ENCODE assay signal across 13 cellular contexts in the genomic region with DNA sequence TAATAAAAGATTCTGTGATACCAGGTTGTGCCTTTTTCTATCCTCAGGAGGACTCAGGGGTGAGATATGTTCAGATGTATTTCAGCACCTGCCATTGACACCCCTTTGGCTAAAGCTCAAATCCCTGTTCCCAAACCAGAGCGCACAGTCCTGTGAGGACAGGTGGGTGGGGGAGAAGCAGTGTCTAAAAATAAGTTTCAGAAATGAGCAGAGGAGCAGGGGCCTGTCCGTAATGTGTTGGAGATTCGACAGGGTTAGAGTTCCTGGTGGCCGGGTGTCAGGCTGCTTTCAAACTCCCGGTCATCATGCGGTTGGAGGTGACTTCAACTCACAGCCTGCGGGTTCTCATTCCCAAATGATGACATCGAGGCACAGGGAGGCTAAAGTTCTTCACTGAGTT.
DNase-seq lines count a peak whose midpoint lies in the region; ATAC-seq and TF ChIP-seq lines count a peak whose summit lies in the region.
"Had no signal": no experiment of that assay in that cellular context is flagged by ENCODE, and none has a peak within 500 bp of the region (broad histone marks: within the 10 kb centered on the region; RNA-seq: fewer than 3 reads in every experiment).

No MANE protein-coding gene starts in this region.

- H3K4me1 Mint-ChIP-seq in effector memory CD8-positive, alpha-beta T cell (ENCODE audit: low read depth in 2 of 2): peaks cover 0 to 2% of the 10 kb centered on the region in 2 donors
- H3K4me1 Mint-ChIP-seq in endodermal cell: peaks cover 20% of the 10 kb centered on the region

- no peak for TF ChIP-seq CTCF in cardiac muscle cell (IDR thresholded peaks at IDR 0.05; ENCODE audit: low read depth, low read length)
- TF ChIP-seq CTCF in gastrocnemius medialis (IDR thresholded peaks at IDR 0.05 in 4 of 5, conservative IDR thresholded peaks at IDR 0.05 in 1 of 5): no peak
- TF ChIP-seq CTCF in endodermal cell (conservative IDR thresholded peaks at IDR 0.05): no peak

- no peaks in the 10 kb centered on the region for H4K20me1 ChIP-seq in BLaER1

- intact Hi-C loops in right cardiac atrium (cut with DNase I): no loop called here
- intact Hi-C loops in gastrocnemius medialis (cut with DNase I; ENCODE audit: low total_unique reads): loop anchor here (2.0 to 5.0 kb wide), 2 partner anchors 107 to 174 kb away; no protein-coding TSS in a partner anchor

- peak overlapping the region; percentile 83 for H3K4me2 ChIP-seq in BLaER1
- H3K4me2 ChIP-seq: GM23338 had no signal

- H3K27ac Mint-ChIP-seq in effector memory CD8-positive, alpha-beta T cell: no peak overlapping the region
- no peak overlapping the region for H3K27ac Mint-ChIP-seq in endodermal cell
- H3K27ac Mint-ChIP-seq: CD4-positive, alpha-beta memory T cell; GM23338 had no signal

- H3K4me1 ChIP-seq in BLaER1 (peaks cover 48% of the 10 kb centered on the region), cardiac muscle cell (ENCODE audit: low read depth) (peaks cover 52% of the 10 kb centered on the region), right cardiac atrium (ENCODE audit: control insufficient read depth, insufficient read depth, low read length) (peaks cover 8% of the 10 kb centered on the region), gastrocnemius medialis (peaks cover 42 to 60% of the 10 kb centered on the region in 2 donors), endodermal cell (ENCODE audit: control insufficient read depth, insufficient read depth, low read length) (no peaks in the 10 kb centered on the region)

- peak in 1 of 2 donors; percentile 14 for DNase-seq in cardiac muscle cell (ENCODE audit: low read depth in 1 of 2, low spot score in 1 of 2)
- no peak for DNase-seq in right cardiac atrium
- DNase-seq in gastrocnemius medialis: peak; percentile 52 to 76
- DNase-seq in effector memory CD8-positive, alpha-beta T cell: no peak
- DNase-seq in RPMI8226: no peak
- DNase-seq in endodermal cell: no peak
- DNase-seq: ACHN; CD4-positive, alpha-beta memory T cell; DMS79; H7 had no signal

- H3K9ac ChIP-seq in BLaER1 (no peak overlapping the region), endodermal cell (ENCODE audit: extremely low read depth, low read length, poor library complexity, severe bottlenecking) (no peak overlapping the region)

- in situ Hi-C loops in gastrocnemius medialis (cut with MboI; ENCODE audit: low sequenced_read_pairs in 4 of 4): no loop called here

- no peak overlapping the region for H3K4me3 Mint-ChIP-seq in effector memory CD8-positive, alpha-beta T cell
- no peak overlapping the region for H3K4me3 Mint-ChIP-seq in endodermal cell
- H3K4me3 Mint-ChIP-seq: CD4-positive, alpha-beta memory T cell; GM23338 had no signal

- no peak overlapping the region for H3K27ac ChIP-seq in BLaER1
- H3K27ac ChIP-seq in cardiac muscle cell: peak overlapping the region; percentile 97
- peak overlapping the region; percentile 76 for H3K27ac ChIP-seq in right cardiac atrium (ENCODE audit: low read length)
- peak overlapping the region; percentile 58 to 66 (median 60) for H3K27ac ChIP-seq in gastrocnemius medialis
- H3K27ac ChIP-seq in endodermal cell (ENCODE audit: low read depth, low read length): no peak overlapping the region
- H3K27ac ChIP-seq: C4-2B had no signal

- H3K36me3 ChIP-seq in BLaER1: no peaks in the 10 kb centered on the region
- no peaks in the 10 kb centered on the region for H3K36me3 ChIP-seq in cardiac muscle cell
- H3K36me3 ChIP-seq in gastrocnemius medialis: no peaks in the 10 kb centered on the region
- no peaks in the 10 kb centered on the region for H3K36me3 ChIP-seq in endodermal cell (ENCODE audit: control insufficient read depth, insufficient read depth, low read length)

- no peaks in the 10 kb centered on the region for H3K9me3 Mint-ChIP-seq in effector memory CD8-positive, alpha-beta T cell
- no peaks in the 10 kb centered on the region for H3K9me3 Mint-ChIP-seq in endodermal cell
- H3K9me3 Mint-ChIP-seq: GM23338 had no signal

- ATAC-seq in right cardiac atrium: peak in 1 of 2 donors; percentile 38
- ATAC-seq in gastrocnemius medialis: peak; percentile 71 to 81
- no peak for ATAC-seq in effector memory CD8-positive, alpha-beta T cell (replicated peaks)
- ATAC-seq: GM23338 had no signal

- H3K27me3 ChIP-seq in BLaER1 (no peaks in the 10 kb centered on the region), cardiac muscle cell (no peaks in the 10 kb centered on the region), right cardiac atrium (ENCODE audit: control insufficient read depth, insufficient read depth) (no peaks in the 10 kb centered on the region), gastrocnemius medialis (no peaks in the 10 kb centered on the region), endodermal cell (ENCODE audit: control insufficient read depth, insufficient read depth, low read length, poor library complexity, severe bottlenecking) (no peaks in the 10 kb centered on the region)

- peaks cover 5% of the 10 kb centered on the region; the same call in 1 of the 2 replicates for H3K9me3 ChIP-seq in BLaER1
- no peaks in the 10 kb centered on the region for H3K9me3 ChIP-seq in cardiac muscle cell (ENCODE audit: low read depth)
- no peaks in the 10 kb centered on the region for H3K9me3 ChIP-seq in right cardiac atrium (ENCODE audit: control insufficient read depth, low read length)
- no peaks in the 10 kb centered on the region for H3K9me3 ChIP-seq in gastrocnemius medialis
- H3K9me3 ChIP-seq in endodermal cell (ENCODE audit: control insufficient read depth, low read length): no peaks in the 10 kb centered on the region

- TF ChIP-seq POLR2A in gastrocnemius medialis (IDR thresholded peaks at IDR 0.05): no peak

- peaks cover 25 to 32% of the 10 kb centered on the region in 2 donors for H3K27me3 Mint-ChIP-seq in effector memory CD8-positive, alpha-beta T cell
- no peaks in the 10 kb centered on the region for H3K27me3 Mint-ChIP-seq in endodermal cell (ENCODE audit: insufficient read depth)
- H3K27me3 Mint-ChIP-seq: CD4-positive, alpha-beta memory T cell had no signal

- H3K4me3 ChIP-seq in BLaER1: no peak overlapping the region
- H3K4me3 ChIP-seq in cardiac muscle cell: no peak overlapping the region
- H3K4me3 ChIP-seq in right cardiac atrium (ENCODE audit: low read length): no peak overlapping the region
- H3K4me3 ChIP-seq in gastrocnemius medialis: no peak overlapping the region
- H3K4me3 ChIP-seq in endodermal cell (ENCODE audit: low read length): no peak overlapping the region
- H3K4me3 ChIP-seq: GM23338 had no signal

- no peaks in the 10 kb centered on the region for H3K36me3 Mint-ChIP-seq in effector memory CD8-positive, alpha-beta T cell (ENCODE audit: insufficient read depth)
- H3K36me3 Mint-ChIP-seq in endodermal cell (ENCODE audit: low read depth): no peaks in the 10 kb centered on the region
- H3K36me3 Mint-ChIP-seq: CD4-positive, alpha-beta memory T cell had no signal

- WGBS in right cardiac atrium: 63% methylated on average over 8 of the region's 8 CpGs
- 74 to 81% methylated on average over 7 to 8 of the region's 8 CpGs for WGBS in endodermal cell (ENCODE audit: insufficient coverage in 1 of 2, insufficient read length in 1 of 2), 2 experiments

Comparison
In these comparisons a context has a peak if more than half of its experiments do, and no peak if none do; other contexts are left out.
1. H3K27ac ChIP-seq: peak in cardiac muscle cell (single experiment), right cardiac atrium (single experiment) and gastrocnemius medialis (4 of 4); none in BLaER1 (single experiment) and endodermal cell (single experiment).
2. DNase-seq: peak in gastrocnemius medialis (2 of 2); none in right cardiac atrium (0 of 3), effector memory CD8-positive, alpha-beta T cell (0 of 3), RPMI8226 (single experiment) and endodermal cell (single experiment).